In the genomic region with DNA sequence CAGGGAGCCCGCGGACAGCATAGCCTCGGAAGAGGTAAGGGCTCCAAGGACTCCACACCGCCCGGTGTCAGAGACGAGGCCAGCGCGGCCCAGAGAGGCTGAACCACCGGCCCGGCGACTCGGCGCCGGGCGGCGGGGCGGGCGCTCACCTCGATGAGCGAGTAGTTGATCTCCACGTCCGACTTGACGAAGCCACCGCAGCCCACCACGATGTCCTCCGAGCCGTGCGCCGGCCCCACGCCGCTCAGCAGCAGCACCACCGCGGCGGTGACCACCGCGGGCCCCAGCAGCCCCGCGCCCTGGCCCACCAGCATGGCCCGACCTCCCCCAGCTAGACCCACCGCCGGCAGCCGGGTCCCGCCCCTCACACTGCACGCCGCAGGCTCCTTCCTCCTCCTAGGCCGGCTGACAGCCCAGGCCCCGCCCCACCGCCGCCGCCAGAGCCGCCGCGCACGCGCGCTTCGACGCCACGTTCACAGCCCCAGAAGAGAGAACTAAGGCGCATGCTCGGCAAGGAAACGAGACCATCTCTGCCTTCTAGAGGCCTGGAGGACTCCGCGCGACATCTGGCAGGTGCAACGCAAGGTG, we compare ENCODE assay signal across 8 cellular contexts. TPM values are rescaled to one million over a fixed set of nuclear protein-coding genes. Genes with fewer than 3 reads are reported as not detected.
DNase-seq lines count a peak whose midpoint lies in the region; ATAC-seq and TF ChIP-seq lines count a peak whose summit lies in the region.
"Not testable (repeated sequence)": the region's sequence is repeated elsewhere in the genome, so short reads cannot be mapped to it uniquely, and the experiment has no call there.

A gene with protein sequence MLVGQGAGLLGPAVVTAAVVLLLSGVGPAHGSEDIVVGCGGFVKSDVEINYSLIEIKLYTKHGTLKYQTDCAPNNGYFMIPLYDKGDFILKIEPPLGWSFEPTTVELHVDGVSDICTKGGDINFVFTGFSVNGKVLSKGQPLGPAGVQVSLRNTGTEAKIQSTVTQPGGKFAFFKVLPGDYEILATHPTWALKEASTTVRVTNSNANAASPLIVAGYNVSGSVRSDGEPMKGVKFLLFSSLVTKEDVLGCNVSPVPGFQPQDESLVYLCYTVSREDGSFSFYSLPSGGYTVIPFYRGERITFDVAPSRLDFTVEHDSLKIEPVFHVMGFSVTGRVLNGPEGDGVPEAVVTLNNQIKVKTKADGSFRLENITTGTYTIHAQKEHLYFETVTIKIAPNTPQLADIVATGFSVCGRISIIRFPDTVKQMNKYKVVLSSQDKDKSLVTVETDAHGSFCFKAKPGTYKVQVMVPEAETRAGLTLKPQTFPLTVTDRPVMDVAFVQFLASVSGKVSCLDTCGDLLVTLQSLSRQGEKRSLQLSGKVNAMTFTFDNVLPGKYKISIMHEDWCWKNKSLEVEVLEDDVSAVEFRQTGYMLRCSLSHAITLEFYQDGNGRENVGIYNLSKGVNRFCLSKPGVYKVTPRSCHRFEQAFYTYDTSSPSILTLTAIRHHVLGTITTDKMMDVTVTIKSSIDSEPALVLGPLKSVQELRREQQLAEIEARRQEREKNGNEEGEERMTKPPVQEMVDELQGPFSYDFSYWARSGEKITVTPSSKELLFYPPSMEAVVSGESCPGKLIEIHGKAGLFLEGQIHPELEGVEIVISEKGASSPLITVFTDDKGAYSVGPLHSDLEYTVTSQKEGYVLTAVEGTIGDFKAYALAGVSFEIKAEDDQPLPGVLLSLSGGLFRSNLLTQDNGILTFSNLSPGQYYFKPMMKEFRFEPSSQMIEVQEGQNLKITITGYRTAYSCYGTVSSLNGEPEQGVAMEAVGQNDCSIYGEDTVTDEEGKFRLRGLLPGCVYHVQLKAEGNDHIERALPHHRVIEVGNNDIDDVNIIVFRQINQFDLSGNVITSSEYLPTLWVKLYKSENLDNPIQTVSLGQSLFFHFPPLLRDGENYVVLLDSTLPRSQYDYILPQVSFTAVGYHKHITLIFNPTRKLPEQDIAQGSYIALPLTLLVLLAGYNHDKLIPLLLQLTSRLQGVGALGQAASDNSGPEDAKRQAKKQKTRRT (minus strand): TSS at position 371 of the 588 bp plus-strand sequence. CDS start 57 bp downstream, at position 314.

- H3K27me3 Mint-ChIP-seq in activated naive CD8-positive, alpha-beta T cell treated with anti-CD3 and anti-CD28 coated beads, Interleukin-2, amount 10 ng/mL, durations not matched to agents 7 days and 5 days, result not testable (repeated sequence)

- H3K36me3 ChIP-seq in DND-41 (ENCODE audit: insufficient read depth, low read length), result not testable (repeated sequence)

- H4K20me1 ChIP-seq in DND-41 (ENCODE audit: insufficient read depth, low read length), result not testable (repeated sequence)

- peak within 1 kb of the TSS; percentile 45; the same call in 1 of the 2 replicates for H2AFZ ChIP-seq in DND-41 (ENCODE audit: low read depth, low read length)

- H3K9ac ChIP-seq in DND-41 (ENCODE audit: low read depth, low read length), result peak within 1 kb of the TSS; percentile 54

- peak within 1 kb of the TSS; percentile 61; the same call in 1 of the 2 replicates for H3K4me2 ChIP-seq in DND-41 (ENCODE audit: insufficient read depth, low read length)

- peaks cover 20% of the 10 kb centered on the region; the same call in 1 of the 2 replicates for H3K79me2 ChIP-seq in DND-41 (ENCODE audit: insufficient read depth, low read length)

- peak within 1 kb of the TSS; percentile 33 to 60; a peak in 3 of 4 replicates for H3K4me3 ChIP-seq in DND-41 (ENCODE audit: low read depth in 1 of 2, low read length in 2 of 2)

- TF ChIP-seq CTCF in DND-41 (IDR thresholded peaks at IDR 0.05; ENCODE audit: borderline replicate concordance, extremely low read depth, low read length, poor library complexity, severe bottlenecking); omental fat pad (IDR thresholded peaks at IDR 0.05): not testable (repeated sequence)

- H3K4me1 Mint-ChIP-seq in activated naive CD8-positive, alpha-beta T cell treated with anti-CD3 and anti-CD28 coated beads, Interleukin-2, amount 10 ng/mL, durations not matched to agents 7 days and 5 days, result peaks cover 11% of the 10 kb centered on the region

- not testable (repeated sequence) for H3K9me3 Mint-ChIP-seq in activated naive CD8-positive, alpha-beta T cell treated with anti-CD3 and anti-CD28 coated beads, Interleukin-2, amount 10 ng/mL, durations not matched to agents 7 days and 5 days

- not testable (repeated sequence) for H3K4me1 ChIP-seq in DND-41 (ENCODE audit: insufficient read depth, low read length)

- peak within 1 kb of the TSS; percentile 50 for H3K4me3 Mint-ChIP-seq in activated naive CD8-positive, alpha-beta T cell treated with anti-CD3 and anti-CD28 coated beads, Interleukin-2, amount 10 ng/mL, durations not matched to agents 7 days and 5 days

- not testable (repeated sequence) for H3K27ac ChIP-seq in DND-41 (ENCODE audit: low read length)

- not testable (repeated sequence) for H3K27ac Mint-ChIP-seq in activated naive CD8-positive, alpha-beta T cell treated with anti-CD3 and anti-CD28 coated beads, Interleukin-2, amount 10 ng/mL, durations not matched to agents 7 days and 5 days

- ATAC-seq in DND-41 (ENCODE audit: insufficient read depth, low read depth), result peak; percentile 95
- peak; percentile 91 for ATAC-seq in GM21619 (IDR thresholded peaks at IDR 0.05; ENCODE audit: unreplicated experiment)
- peak; percentile 72 for ATAC-seq in HG03558 (IDR thresholded peaks at IDR 0.05; ENCODE audit: extremely low read depth, unreplicated experiment)
- ATAC-seq in activated naive CD8-positive, alpha-beta T cell treated with anti-CD3 and anti-CD28 coated beads, Interleukin-2, amount 10 ng/mL, durations not matched to agents 7 days and 5 days (ENCODE audit: low read depth), result peak; percentile 96
- peak; percentile 100 for ATAC-seq in Right ventricle myocardium superior (ENCODE audit: poor library complexity)
- peak; percentile 98 for ATAC-seq in omental fat pad (ENCODE audit: low FRiP score)

- POLR2A ChIA-PET in activated naive CD8-positive, alpha-beta T cell treated with anti-CD3 and anti-CD28 coated beads, Interleukin-2, amount 10 ng/mL, durations not matched to agents 7 days and 5 days (lab: Charles Lee), result not testable (repeated sequence)

- not testable (repeated sequence) for H3K36me3 Mint-ChIP-seq in activated naive CD8-positive, alpha-beta T cell treated with anti-CD3 and anti-CD28 coated beads, Interleukin-2, amount 10 ng/mL, durations not matched to agents 7 days and 5 days

- H3K9me3 ChIP-seq in DND-41 (ENCODE audit: insufficient read depth, low read length, severe bottlenecking), result not testable (repeated sequence)

- DNase-seq in DND-41, result peak; percentile 96
- peak; percentile 85 for DNase-seq in T-helper 22 cell (ENCODE audit: low read depth)
- peak; percentile 93 for DNase-seq in activated naive CD8-positive, alpha-beta T cell treated with anti-CD3 and anti-CD28 coated beads, Interleukin-2, amount 10 ng/mL, durations not matched to agents 7 days and 5 days
- peak; percentile 96 for DNase-seq in Right ventricle myocardium superior
- DNase-seq in omental fat pad (ENCODE audit: low spot score), result peak; percentile 56
- peak; percentile 77 to 85 for DNase-seq in stimulated activated CD8-positive, alpha-beta memory T cell treated with anti-CD3 and anti-CD28 coated beads, Interleukin-7, amount 100 ng/mL, for 1 hour (ENCODE audit: low read depth in 2 of 2)

- intact Hi-C loops in Right ventricle myocardium superior (cut with DNase I), result not testable (repeated sequence)

- H3K27me3 ChIP-seq in DND-41 (ENCODE audit: insufficient read depth, low read length, poor library complexity), result not testable (repeated sequence)

RNA-seq across cellular contexts. Expression of the gene that starts here (rescaled TPM):
- 10 to 100 TPM; 67.3 to 72.1 TPM for total RNA-seq in activated naive CD8-positive, alpha-beta T cell treated with anti-CD3 and anti-CD28 coated beads, Interleukin-2, amount 10 ng/mL, durations not matched to agents 7 days and 5 days
- total RNA-seq in Right ventricle myocardium superior (186 TPM), omental fat pad (10 to 100 TPM; 49.1 to 80.9 (median 61.2) TPM)
